1 cellular context compared by ENCODE assay signal in genomic region chr12:27498159-27498558, GRCh38.
TF ChIP-seq lines count a peak whose summit lies in the region.

No MANE protein-coding gene starts in this region.

TF ChIP-seq in GM12878, 131 proteins besides CTCF, POLR2A, EP300 and RAD21 (continued from another document):
- TF ChIP-seq, protein P1, sequence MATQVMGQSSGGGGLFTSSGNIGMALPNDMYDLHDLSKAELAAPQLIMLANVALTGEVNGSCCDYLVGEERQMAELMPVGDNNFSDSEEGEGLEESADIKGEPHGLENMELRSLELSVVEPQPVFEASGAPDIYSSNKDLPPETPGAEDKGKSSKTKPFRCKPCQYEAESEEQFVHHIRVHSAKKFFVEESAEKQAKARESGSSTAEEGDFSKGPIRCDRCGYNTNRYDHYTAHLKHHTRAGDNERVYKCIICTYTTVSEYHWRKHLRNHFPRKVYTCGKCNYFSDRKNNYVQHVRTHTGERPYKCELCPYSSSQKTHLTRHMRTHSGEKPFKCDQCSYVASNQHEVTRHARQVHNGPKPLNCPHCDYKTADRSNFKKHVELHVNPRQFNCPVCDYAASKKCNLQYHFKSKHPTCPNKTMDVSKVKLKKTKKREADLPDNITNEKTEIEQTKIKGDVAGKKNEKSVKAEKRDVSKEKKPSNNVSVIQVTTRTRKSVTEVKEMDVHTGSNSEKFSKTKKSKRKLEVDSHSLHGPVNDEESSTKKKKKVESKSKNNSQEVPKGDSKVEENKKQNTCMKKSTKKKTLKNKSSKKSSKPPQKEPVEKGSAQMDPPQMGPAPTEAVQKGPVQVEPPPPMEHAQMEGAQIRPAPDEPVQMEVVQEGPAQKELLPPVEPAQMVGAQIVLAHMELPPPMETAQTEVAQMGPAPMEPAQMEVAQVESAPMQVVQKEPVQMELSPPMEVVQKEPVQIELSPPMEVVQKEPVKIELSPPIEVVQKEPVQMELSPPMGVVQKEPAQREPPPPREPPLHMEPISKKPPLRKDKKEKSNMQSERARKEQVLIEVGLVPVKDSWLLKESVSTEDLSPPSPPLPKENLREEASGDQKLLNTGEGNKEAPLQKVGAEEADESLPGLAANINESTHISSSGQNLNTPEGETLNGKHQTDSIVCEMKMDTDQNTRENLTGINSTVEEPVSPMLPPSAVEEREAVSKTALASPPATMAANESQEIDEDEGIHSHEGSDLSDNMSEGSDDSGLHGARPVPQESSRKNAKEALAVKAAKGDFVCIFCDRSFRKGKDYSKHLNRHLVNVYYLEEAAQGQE (IDR thresholded peaks at IDR 0.05; ENCODE audit: low read depth, low read length): no peak
- TF ChIP-seq HDAC6 (IDR thresholded peaks at IDR 0.05; ENCODE audit: unreplicated experiment): no peak
- TF ChIP-seq ZSCAN29 (IDR thresholded peaks at IDR 0.05): no peak
- TF ChIP-seq EGR1 (IDR thresholded peaks at IDR 0.05; ENCODE audit: borderline replicate concordance in 1 of 2, low read depth in 2 of 2, low read length in 2 of 2): no peak
- TF ChIP-seq MEF2B (IDR thresholded peaks at IDR 0.05; ENCODE audit: partially characterized antibody, poor library complexity, severe bottlenecking): no peak
- TF ChIP-seq PAX5 (IDR thresholded peaks at IDR 0.05; ENCODE audit: borderline replicate concordance, low read depth, low read length): 0 out of 2 replicates have a peak, but pooled peaks have one; percentile 5
- TF ChIP-seq TCF3 (IDR thresholded peaks at IDR 0.05; ENCODE audit: borderline replicate concordance, insufficient read depth, low read depth, low read length): no peak
- peak; percentile 26; the same call in 1 of the 2 replicates for TF ChIP-seq MEF2A (IDR thresholded peaks at IDR 0.05; ENCODE audit: insufficient read depth, low read depth, low read length)
- peak; percentile 87 for TF ChIP-seq NFIC (IDR thresholded peaks at IDR 0.05; ENCODE audit: low read depth, low read length)
- no peak for TF ChIP-seq SIX5 (IDR thresholded peaks at IDR 0.05; ENCODE audit: low read depth, low read length, severe bottlenecking)
- peak; percentile 95 for TF ChIP-seq RUNX3 (IDR thresholded peaks at IDR 0.05; ENCODE audit: low read length)
- no peak for TF ChIP-seq NR2C1 (IDR thresholded peaks at IDR 0.05)
- TF ChIP-seq ZBTB4 (CRISPR knock-in tag; IDR thresholded peaks at IDR 0.05): no peak
TF ChIP-seq in GM12878: peak in this region for 12.
